Comparison of ENCODE assay signal across 14 cellular contexts in the genomic region with DNA sequence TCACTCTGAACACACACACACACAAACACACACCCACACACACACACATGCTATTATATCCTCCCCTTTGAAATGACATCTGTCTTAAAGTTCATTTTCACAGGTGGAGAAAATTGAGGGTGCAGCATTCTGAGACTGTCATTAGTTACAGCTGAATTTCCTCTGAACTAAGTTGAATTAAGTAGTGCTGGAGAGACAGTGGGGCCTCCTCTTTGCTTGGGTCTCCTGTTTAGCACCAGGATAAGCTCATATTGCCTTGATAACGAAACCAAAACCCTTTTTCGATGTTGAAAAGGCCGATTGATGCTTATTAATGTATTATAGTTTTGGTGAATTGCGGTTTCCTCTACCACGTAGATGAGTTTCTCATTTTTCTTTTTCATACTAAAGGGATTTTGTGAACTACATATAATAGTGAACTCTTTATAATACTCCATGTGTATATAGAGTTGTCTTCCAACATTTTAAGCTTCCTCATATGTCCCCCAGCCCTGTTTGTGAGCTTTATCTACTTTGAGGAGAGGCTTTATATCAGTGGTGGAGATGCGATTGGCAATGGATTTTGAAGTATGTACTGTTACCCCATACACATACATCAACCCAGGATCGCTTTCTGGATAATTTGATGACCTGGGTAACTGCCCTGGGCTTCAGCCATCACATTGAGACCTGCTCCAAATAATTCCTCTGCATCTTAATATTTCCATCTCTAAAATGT. TPM values are rescaled to one million over a fixed set of nuclear protein-coding genes. Genes with fewer than 3 reads are reported as not detected.
DNase-seq lines count a peak whose midpoint lies in the region; ATAC-seq and TF ChIP-seq lines count a peak whose summit lies in the region.
"Had no signal": no experiment of that assay in that cellular context is flagged by ENCODE, and none has a peak within 500 bp of the region (broad histone marks: within the 10 kb centered on the region; RNA-seq: fewer than 3 reads in every experiment).

No MANE protein-coding gene starts in this region.

- H4K20me1 ChIP-seq in SK-N-SH (ENCODE audit: insufficient read depth): no peaks in the 10 kb centered on the region
- H4K20me1 ChIP-seq: BLaER1 had no signal

- WGBS in SK-N-SH (ENCODE audit: low lambda C conversion rate): 80% methylated on average over 7 of the region's 7 CpGs

- no peak overlapping the region for H3K27ac Mint-ChIP-seq in activated naive CD8-positive, alpha-beta T cell

- no peaks in the 10 kb centered on the region for H3F3A ChIP-seq in SK-N-SH (replicated peaks; ENCODE audit: insufficient read depth)

- POLR2A ChIA-PET in SK-N-SH (lab: Yijun Ruan, JAX): no interaction called here

- H3K4me1 ChIP-seq in SK-N-SH (ENCODE audit: control insufficient read depth in 1 of 2, insufficient read depth in 2 of 2, low read depth in 1 of 2, low read length in 1 of 2): no peaks in the 10 kb centered on the region; a peak in 1 of 4 replicates

- peak; percentile 15 for DNase-seq in stimulated activated CD4-positive, alpha-beta T cell treated with anti-CD3 and anti-CD28 coated beads, Interleukin-4, amount 100 ng/mL, for 24 hours
- DNase-seq in stimulated activated CD4-positive, alpha-beta T cell treated with anti-CD3 and anti-CD28 coated beads, Interleukin-4, amount 100 ng/mL, for 4 hours: no peak
- DNase-seq in NCI-H774 (lab: John Stamatoyannopoulos, UW): peak; percentile 12
- DNase-seq in SK-N-SH: no peak
- DNase-seq in HuH-7 (ENCODE audit: low spot score): no peak
- DNase-seq in D341Med (ENCODE audit: low spot score): no peak
- DNase-seq: mammary epithelial cell; NK-92 treated with Interleukin-12 subunit alpha and Interleukin-12 subunit beta, amount 100 ng/mL, for 24 hours; stimulated activated naive CD4-positive, alpha-beta T cell treated with Interleukin-2 at 50 U/mL for 16 hours had no signal

- ATAC-seq in SK-N-SH treated with all-trans-retinoic acid at 6 μM for 48 hours: no peak

- H3K9me3 Mint-ChIP-seq in activated naive CD8-positive, alpha-beta T cell (ENCODE audit: low read depth): no peaks in the 10 kb centered on the region

- TF ChIP-seq CTCF in SK-N-SH (IDR thresholded peaks at IDR 0.05): no peak

- H2AFZ ChIP-seq in SK-N-SH (ENCODE audit: low read depth): no peak overlapping the region

- CTCF ChIA-PET in SK-N-SH (lab: Yijun Ruan, JAX): interaction anchor here (0.9 to 1.2 kb wide), 2 partner anchors 160 to 379 kb away, joined by 3 to 5 read pairs; no protein-coding TSS in a partner anchor

- no peaks in the 10 kb centered on the region for H3K27me3 Mint-ChIP-seq in activated naive CD8-positive, alpha-beta T cell
- H3K27me3 Mint-ChIP-seq: progenitor cell of endocrine pancreas had no signal

- H3K27ac ChIP-seq in SK-N-SH (ENCODE audit: low read depth in 2 of 2, low read length in 1 of 2): no peak overlapping the region
- H3K27ac ChIP-seq: BLaER1, cardiac muscle cell had no signal

- no peak for TF ChIP-seq EP300 in SK-N-SH (IDR thresholded peaks at IDR 0.05; ENCODE audit: borderline replicate concordance in 1 of 2, low read depth in 1 of 2, low read length in 1 of 2)

- no peaks in the 10 kb centered on the region for H3K27me3 ChIP-seq in SK-N-SH (ENCODE audit: insufficient read depth)
- H3K27me3 ChIP-seq: BLaER1, cardiac muscle cell had no signal

- no peaks in the 10 kb centered on the region for H3K9me3 ChIP-seq in SK-N-SH
- H3K9me3 ChIP-seq: BLaER1 had no signal

- H3K36me3 ChIP-seq in SK-N-SH (replicated peaks in 1 of 2; ENCODE audit: control insufficient read depth in 1 of 2, insufficient read depth in 2 of 2, low read length in 1 of 2): no peaks in the 10 kb centered on the region
- H3K36me3 ChIP-seq: BLaER1, cardiac muscle cell had no signal

- H3K9me2 ChIP-seq in SK-N-SH: no peaks in the 10 kb centered on the region

- no peaks in the 10 kb centered on the region for H3K79me2 ChIP-seq in SK-N-SH (ENCODE audit: insufficient read depth)

- no peak overlapping the region for H3K4me3 ChIP-seq in SK-N-SH (ENCODE audit: low read depth in 2 of 2, low read length in 1 of 2)
- H3K4me3 ChIP-seq: BLaER1, cardiac muscle cell had no signal

- H3K36me3 Mint-ChIP-seq in activated naive CD8-positive, alpha-beta T cell: no peaks in the 10 kb centered on the region

- no peak overlapping the region for H3K9ac ChIP-seq in SK-N-SH
- H3K9ac ChIP-seq: BLaER1 had no signal

- no peak for TF ChIP-seq RAD21 in SK-N-SH (IDR thresholded peaks at IDR 0.05; ENCODE audit: low read length)

- peak overlapping the region; percentile 63 for H3K4me3 Mint-ChIP-seq in activated naive CD8-positive, alpha-beta T cell

- peaks cover 31% of the 10 kb centered on the region for H3K4me1 Mint-ChIP-seq in activated naive CD8-positive, alpha-beta T cell (ENCODE audit: low read depth)

- no peak overlapping the region for H3K4me2 ChIP-seq in SK-N-SH
- H3K4me2 ChIP-seq: BLaER1 had no signal

TF ChIP-seq in SK-N-SH, 30 proteins besides CTCF, POLR2A, EP300 and RAD21 (continues in another document):
- TF ChIP-seq NRF1 (IDR thresholded peaks at IDR 0.05; ENCODE audit: low read depth, low read length) (no peak), USF2 (IDR thresholded peaks at IDR 0.05; ENCODE audit: borderline replicate concordance, low read depth, low read length) (no peak), SMC3 (IDR thresholded peaks at IDR 0.05; ENCODE audit: low read depth, low read length) (no peak), RCOR1 (IDR thresholded peaks at IDR 0.05; ENCODE audit: low read length) (no peak), JUND (IDR thresholded peaks at IDR 0.05) (no peak)
- TF ChIP-seq, protein P1, sequence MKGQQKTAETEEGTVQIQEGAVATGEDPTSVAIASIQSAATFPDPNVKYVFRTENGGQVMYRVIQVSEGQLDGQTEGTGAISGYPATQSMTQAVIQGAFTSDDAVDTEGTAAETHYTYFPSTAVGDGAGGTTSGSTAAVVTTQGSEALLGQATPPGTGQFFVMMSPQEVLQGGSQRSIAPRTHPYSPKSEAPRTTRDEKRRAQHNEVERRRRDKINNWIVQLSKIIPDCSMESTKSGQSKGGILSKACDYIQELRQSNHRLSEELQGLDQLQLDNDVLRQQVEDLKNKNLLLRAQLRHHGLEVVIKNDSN (IDR thresholded peaks at IDR 0.05; ENCODE audit: borderline replicate concordance, low read depth): no peak
- TF ChIP-seq, protein P2, sequence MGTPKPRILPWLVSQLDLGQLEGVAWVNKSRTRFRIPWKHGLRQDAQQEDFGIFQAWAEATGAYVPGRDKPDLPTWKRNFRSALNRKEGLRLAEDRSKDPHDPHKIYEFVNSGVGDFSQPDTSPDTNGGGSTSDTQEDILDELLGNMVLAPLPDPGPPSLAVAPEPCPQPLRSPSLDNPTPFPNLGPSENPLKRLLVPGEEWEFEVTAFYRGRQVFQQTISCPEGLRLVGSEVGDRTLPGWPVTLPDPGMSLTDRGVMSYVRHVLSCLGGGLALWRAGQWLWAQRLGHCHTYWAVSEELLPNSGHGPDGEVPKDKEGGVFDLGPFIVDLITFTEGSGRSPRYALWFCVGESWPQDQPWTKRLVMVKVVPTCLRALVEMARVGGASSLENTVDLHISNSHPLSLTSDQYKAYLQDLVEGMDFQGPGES (IDR thresholded peaks at IDR 0.05; ENCODE audit: low read depth, low read length): no peak

TF ChIP-seq in SK-N-SH treated with all-trans-retinoic acid at 6 μM for 48 hours, 23 proteins besides CTCF, POLR2A, EP300 and RAD21 (continues in another document):
- TF ChIP-seq CSRNP3 (CRISPR knock-in tag; IDR thresholded peaks at IDR 0.05) (no peak), CREB5 (CRISPR knock-in tag; IDR thresholded peaks at IDR 0.05; ENCODE audit: low read depth) (no peak), ARNTL (CRISPR knock-in tag; IDR thresholded peaks at IDR 0.05; ENCODE audit: borderline replicate concordance, low read depth) (no peak), ISL1 (CRISPR knock-in tag; IDR thresholded peaks at IDR 0.05) (no peak), ZFP30 (CRISPR knock-in tag; IDR thresholded peaks at IDR 0.05) (no peak), ESRRG (CRISPR knock-in tag; IDR thresholded peaks at IDR 0.05) (no peak), TOX (CRISPR knock-in tag; IDR thresholded peaks at IDR 0.05; ENCODE audit: borderline replicate concordance) (no peak), CSDC2 (CRISPR knock-in tag; IDR thresholded peaks at IDR 0.05) (no peak), GLIS3 (CRISPR knock-in tag; IDR thresholded peaks at IDR 0.05) (no peak), PPARA (CRISPR knock-in tag; IDR thresholded peaks at IDR 0.05; ENCODE audit: borderline replicate concordance) (no peak)

RNA-seq across cellular contexts. Expression of gene DYNLT5, which starts 17.4 kb away (rescaled TPM):
- not detected in 2 replicates for polyA plus RNA-seq in SK-N-SH (2012; rRNA removed)
- not detected in 2 replicates for polyA plus RNA-seq in SK-N-SH (2012; cell fraction: cytosol; rRNA removed)
- not detected in 2 replicates for polyA plus RNA-seq in SK-N-SH (2012; cell fraction: nucleus; rRNA removed)
- polyA plus RNA-seq: mammary epithelial cell had no signal

RNA-seq across cellular contexts. Expression of gene INSL5, which starts 31.4 kb away (rescaled TPM):
- not detected in 2 replicates for polyA plus RNA-seq in SK-N-SH (2012; rRNA removed)
- polyA plus RNA-seq in SK-N-SH (2012; cell fraction: cytosol; rRNA removed): not detected in 2 replicates
- 0.32 TPM in 1 of 2 replicates, not detected in the other for polyA plus RNA-seq in SK-N-SH (2012; cell fraction: nucleus; rRNA removed)
- polyA plus RNA-seq: cardiac muscle cell, mammary epithelial cell had no signal

Comparison
In these comparisons a context has a peak if more than half of its experiments do, and no peak if none do; other contexts are left out.
1. DNase-seq: peak in stimulated activated CD4-positive, alpha-beta T cell treated with anti-CD3 and anti-CD28 coated beads, Interleukin-4, amount 100 ng/mL, for 24 hours (single experiment) and NCI-H774 (single experiment); none in stimulated activated CD4-positive, alpha-beta T cell treated with anti-CD3 and anti-CD28 coated beads, Interleukin-4, amount 100 ng/mL, for 4 hours (0 of 2), SK-N-SH (single experiment), HuH-7 (single experiment) and D341Med (single experiment).